In genomic region chr4:65668201-65669007, GRCh38 we compare ENCODE assay signal across 9 cellular contexts. TPM values are rescaled to one million over a fixed set of nuclear protein-coding genes. Genes with fewer than 3 reads are reported as not detected.
DNase-seq lines count a peak whose midpoint lies in the region; ATAC-seq and FAIRE-seq lines count a peak whose summit lies in the region.
"Had no signal": no experiment of that assay in that cellular context is flagged by ENCODE, and none has a peak within 500 bp of the region (broad histone marks: within the 10 kb centered on the region; RNA-seq: fewer than 3 reads in every experiment).

No MANE protein-coding gene starts in this region.

- H3K9me3 ChIP-seq in muscle layer of colon (ENCODE audit: low read length) (no peaks in the 10 kb centered on the region), aorta (ENCODE audit: control insufficient read depth, low read length) (no peaks in the 10 kb centered on the region)

- ATAC-seq in aorta (ENCODE audit: low FRiP score) (peak; percentile 15), HG02970 (IDR thresholded peaks at IDR 0.05; ENCODE audit: low FRiP score, unreplicated experiment) (no peak)

- no peaks in the 10 kb centered on the region for H3K36me3 Mint-ChIP-seq in activated naive CD8-positive, alpha-beta T cell
- peaks cover 3% of the 10 kb centered on the region for H3K36me3 Mint-ChIP-seq in activated naive CD8-positive, alpha-beta T cell treated with anti-CD3 and anti-CD28 coated beads for 36 hours

- 2 to 4% methylated on average over 32 of the region's 32 CpGs for WGBS in aorta, 2 donors

- peaks cover 28% of the 10 kb centered on the region for H3K4me1 ChIP-seq in muscle layer of colon (ENCODE audit: insufficient read depth, low read length)
- no peaks in the 10 kb centered on the region for H3K4me1 ChIP-seq in aorta (ENCODE audit: control insufficient read depth in 1 of 2, insufficient read depth in 2 of 2, low read length in 2 of 2)
- H3K4me1 ChIP-seq: BLaER1 treated with 17β-estradiol and CSF1 and Interleukin-3, amounts not matched to agents 10 nM and 100 nM had no signal

- H3K4me3 Mint-ChIP-seq in activated naive CD8-positive, alpha-beta T cell, result peak overlapping the region; percentile 20
- no peak overlapping the region for H3K4me3 Mint-ChIP-seq in activated naive CD8-positive, alpha-beta T cell treated with anti-CD3 and anti-CD28 coated beads for 36 hours

- H3K27me3 Mint-ChIP-seq in activated naive CD8-positive, alpha-beta T cell, result peaks cover 33% of the 10 kb centered on the region
- H3K27me3 Mint-ChIP-seq in activated naive CD8-positive, alpha-beta T cell treated with anti-CD3 and anti-CD28 coated beads for 36 hours, result peaks cover 62% of the 10 kb centered on the region

- no peak for FAIRE-seq in GM19239 (lab: Jason Lieb, UNC)

- peaks cover 12% of the 10 kb centered on the region for H3K4me1 Mint-ChIP-seq in activated naive CD8-positive, alpha-beta T cell (ENCODE audit: low read depth)
- H3K4me1 Mint-ChIP-seq in activated naive CD8-positive, alpha-beta T cell treated with anti-CD3 and anti-CD28 coated beads for 36 hours, result peaks cover 9% of the 10 kb centered on the region

- no peaks in the 10 kb centered on the region for H3K9me3 Mint-ChIP-seq in activated naive CD8-positive, alpha-beta T cell (ENCODE audit: low read depth)
- H3K9me3 Mint-ChIP-seq in activated naive CD8-positive, alpha-beta T cell treated with anti-CD3 and anti-CD28 coated beads for 36 hours, result no peaks in the 10 kb centered on the region

- H3K27ac Mint-ChIP-seq in activated naive CD8-positive, alpha-beta T cell, result no peak overlapping the region
- no peak overlapping the region for H3K27ac Mint-ChIP-seq in activated naive CD8-positive, alpha-beta T cell treated with anti-CD3 and anti-CD28 coated beads for 36 hours

- peaks cover 35 to 53% of the 10 kb centered on the region in 2 donors for H3K27me3 ChIP-seq in muscle layer of colon (ENCODE audit: control insufficient read depth in 1 of 2, insufficient read depth in 2 of 2, low read length in 2 of 2)
- H3K27me3 ChIP-seq in aorta (ENCODE audit: control insufficient read depth in 1 of 2, insufficient read depth in 2 of 2, low read length in 1 of 2), result peaks cover 0 to 4% of the 10 kb centered on the region in 2 donors
- H3K27me3 ChIP-seq: BLaER1 treated with 17β-estradiol and CSF1 and Interleukin-3, amounts not matched to agents 10 nM and 100 nM had no signal

- DNase-seq in activated naive CD8-positive, alpha-beta T cell treated with anti-CD3 and anti-CD28 coated beads for 36 hours, result no peak
- DNase-seq in epidermal melanocyte (ENCODE audit: insufficient read length, low spot score) (peak; percentile 48), aorta (peak; percentile 30 to 68), GM19239 (ENCODE audit: insufficient read length, low spot score) (no peak), SIG-M5 treated with dmso at 0.1 percent for 504 hours (lab: John Stamatoyannopoulos, UW; ENCODE audit: unreplicated experiment) (no peak)

- H3K4me3 ChIP-seq in muscle layer of colon (ENCODE audit: low read depth in 1 of 2, low read length in 2 of 2), result peak overlapping the region; percentile 41 to 72
- peak overlapping the region in 1 of 2 donors; percentile 21 for H3K4me3 ChIP-seq in aorta (ENCODE audit: low read length in 2 of 2)
- H3K4me3 ChIP-seq: BLaER1 treated with 17β-estradiol and CSF1 and Interleukin-3, amounts not matched to agents 10 nM and 100 nM had no signal

- intact Hi-C loops in aorta (cut with DNase I), result no loop called here

- H3K36me3 ChIP-seq in muscle layer of colon (ENCODE audit: insufficient read depth, low read length) (no peaks in the 10 kb centered on the region), aorta (ENCODE audit: control insufficient read depth in 1 of 2, insufficient read depth in 2 of 2, low read length in 1 of 2) (no peaks in the 10 kb centered on the region)
- H3K36me3 ChIP-seq: BLaER1 treated with 17β-estradiol and CSF1 and Interleukin-3, amounts not matched to agents 10 nM and 100 nM had no signal

- H3K27ac ChIP-seq in muscle layer of colon (ENCODE audit: low read depth, low read length) (no peak overlapping the region), aorta (ENCODE audit: low read depth in 1 of 2, low read length in 2 of 2) (no peak overlapping the region)
- H3K27ac ChIP-seq: BLaER1 treated with 17β-estradiol and CSF1 and Interleukin-3, amounts not matched to agents 10 nM and 100 nM had no signal

- H3K9ac ChIP-seq in muscle layer of colon (ENCODE audit: low read length), result no peak overlapping the region
- H3K9ac ChIP-seq: BLaER1 treated with 17β-estradiol and CSF1 and Interleukin-3, amounts not matched to agents 10 nM and 100 nM had no signal

RNA-seq across cellular contexts. Expression of gene EPHA5, which starts 1.9 kb away (rescaled TPM):
- total RNA-seq in activated naive CD8-positive, alpha-beta T cell treated with anti-CD3 and anti-CD28 coated beads for 36 hours, result not detected
- under 1 TPM; 0.10 to 0.39 TPM for total RNA-seq in aorta
- polyA plus RNA-seq in aorta, result not detected

Comparison
In these comparisons a context has a peak if more than half of its experiments do, and no peak if none do; other contexts are left out.
1. DNase-seq: peak in epidermal melanocyte (single experiment) and aorta (2 of 2); none in activated naive CD8-positive, alpha-beta T cell treated with anti-CD3 and anti-CD28 coated beads for 36 hours (single experiment), GM19239 (single experiment) and SIG-M5 treated with dmso at 0.1 percent for 504 hours (single experiment).